Comparison of ENCODE assay signal across 8 cellular contexts in the genomic region with DNA sequence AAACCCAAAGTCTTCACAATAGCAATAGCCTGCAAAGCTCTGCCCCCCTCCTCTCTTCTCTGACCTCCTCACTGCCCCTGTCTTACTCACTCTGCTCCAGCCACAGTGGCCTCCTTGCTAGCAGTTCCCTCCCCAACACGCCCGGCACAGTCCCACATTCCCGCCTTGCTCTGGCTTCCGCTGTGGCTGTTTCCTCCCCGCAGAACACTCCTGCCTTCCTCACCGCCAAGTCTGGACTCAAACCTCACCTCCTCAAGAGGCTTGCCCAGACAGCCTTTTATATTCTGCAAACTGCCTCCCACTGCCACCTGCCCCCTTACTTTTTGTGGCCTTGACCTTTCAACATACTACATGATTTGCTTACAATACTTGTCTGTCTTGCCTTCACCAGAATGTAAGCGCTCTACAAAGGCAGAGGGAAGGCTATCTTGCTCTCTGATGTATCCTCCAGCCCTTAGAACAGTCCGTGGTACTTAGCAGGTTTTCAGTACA. TPM values are rescaled to one million over a fixed set of nuclear protein-coding genes. Genes with fewer than 3 reads are reported as not detected.
DNase-seq lines count a peak whose midpoint lies in the region; ATAC-seq and TF ChIP-seq lines count a peak whose summit lies in the region.

No MANE protein-coding gene starts in this region.

- H3F3A ChIP-seq in GM23248 (ENCODE audit: insufficient read depth) = peaks cover 7% of the 10 kb centered on the region; the same call in 1 of the 2 replicates
- H3F3A ChIP-seq in OCI-LY1 (ENCODE audit: insufficient read depth, low read length) = no peaks in the 10 kb centered on the region

- no peak for TF ChIP-seq CTCF in CD4-positive, alpha-beta T cell (IDR thresholded peaks at IDR 0.05)
- TF ChIP-seq CTCF in OCI-LY1 (IDR thresholded peaks at IDR 0.05; ENCODE audit: low read length) (no peak), left lung (IDR thresholded peaks at IDR 0.05) (no peak), testis (IDR thresholded peaks at IDR 0.05) (no peak)

- no peak for TF ChIP-seq POLR2A in testis (IDR thresholded peaks at IDR 0.05)

- intact Hi-C loops in CD4-positive, alpha-beta T cell (cut with DNase I, micrococcal nuclease) = loop anchor here in 1 of 2 experiments (1.0 kb wide), 1 partner anchor 16 kb away; the partner anchor contains the start of gene SCAMP2
- intact Hi-C loops in left lung (cut with DNase I) = no loop called here
- intact Hi-C loops in testis (cut with DNase I; ENCODE audit: low total_unique reads) = no loop called here

- H3K9me2 ChIP-seq in GM23248 (ENCODE audit: insufficient read depth) (no peaks in the 10 kb centered on the region), OCI-LY1 (ENCODE audit: low read depth, low read length) (no peaks in the 10 kb centered on the region)

- H3K36me3 Mint-ChIP-seq in CD4-positive, alpha-beta T cell (ENCODE audit: low read depth) = peaks cover 27% of the 10 kb centered on the region

- H3K9me3 Mint-ChIP-seq in CD4-positive, alpha-beta T cell = no peaks in the 10 kb centered on the region

- H2AFZ ChIP-seq in GM23248 (peak overlapping the region; percentile 95), OCI-LY1 (ENCODE audit: low read length) (peak overlapping the region; percentile 54; the same call in 1 of the 2 replicates)

- H3K79me2 ChIP-seq in GM23248 (ENCODE audit: insufficient read depth) (peaks cover 17% of the 10 kb centered on the region; the same call in 1 of the 2 replicates), OCI-LY1 (ENCODE audit: insufficient read depth, low read length) (no peaks in the 10 kb centered on the region)

- no peaks in the 10 kb centered on the region for H3K27me3 ChIP-seq in CD4-positive, alpha-beta T cell (ENCODE audit: control insufficient read depth, insufficient read depth, low read length)
- H3K27me3 ChIP-seq in GM23248 (replicated peaks; ENCODE audit: insufficient read depth) (no peaks in the 10 kb centered on the region), OCI-LY1 (ENCODE audit: insufficient read depth, low read length) (no peaks in the 10 kb centered on the region), left lung (no peaks in the 10 kb centered on the region), testis (no peaks in the 10 kb centered on the region)

- H3K4me3 ChIP-seq in GM23248 = peak overlapping the region; percentile 93
- H3K4me3 ChIP-seq in OCI-LY1 (ENCODE audit: low read depth, low read length, poor library complexity, severe bottlenecking) = peak overlapping the region; percentile 76
- peak overlapping the region; percentile 68 to 77 for H3K4me3 ChIP-seq in left lung
- peak overlapping the region; percentile 77 to 82 for H3K4me3 ChIP-seq in testis

- no peaks in the 10 kb centered on the region for H4K20me1 ChIP-seq in GM23248 (ENCODE audit: insufficient read depth)
- H4K20me1 ChIP-seq in OCI-LY1 (ENCODE audit: insufficient read depth, low read length) = no peaks in the 10 kb centered on the region

- H3K27ac ChIP-seq in CD4-positive, alpha-beta T cell (ENCODE audit: low read depth, low read length) = peak overlapping the region; percentile 71
- peak overlapping the region; percentile 3; the same call in 1 of the 2 replicates for H3K27ac ChIP-seq in GM23248
- H3K27ac ChIP-seq in OCI-LY1 (ENCODE audit: low read depth, low read length, poor library complexity, severe bottlenecking) = no peak overlapping the region
- H3K27ac ChIP-seq in left lung = peak overlapping the region in 1 of 2 donors; percentile 76
- peak overlapping the region; percentile 53 to 78 for H3K27ac ChIP-seq in testis

- ATAC-seq in CD4-positive, alpha-beta T cell (ENCODE audit: poor library complexity) = peak; percentile 19
- ATAC-seq in left lung = peak; percentile 62

- peaks cover 43% of the 10 kb centered on the region for H3K4me1 Mint-ChIP-seq in CD4-positive, alpha-beta T cell (ENCODE audit: low read depth)

- H3K9ac ChIP-seq in GM23248 = peak overlapping the region; percentile 90
- H3K9ac ChIP-seq in OCI-LY1 (ENCODE audit: low read length) = peak overlapping the region; percentile 81; the same call in 1 of the 2 replicates

- H3K36me3 ChIP-seq in GM23248 (ENCODE audit: low read depth) = no peaks in the 10 kb centered on the region
- H3K36me3 ChIP-seq in OCI-LY1 (ENCODE audit: insufficient read depth, low read length) = peaks cover 26% of the 10 kb centered on the region
- peaks cover 0 to 10% of the 10 kb centered on the region in 2 donors for H3K36me3 ChIP-seq in left lung
- H3K36me3 ChIP-seq in testis (ENCODE audit: low read depth, missing control alignments) = no peaks in the 10 kb centered on the region

- peak overlapping the region; percentile 82 for H3K4me2 ChIP-seq in GM23248 (ENCODE audit: unreplicated experiment)
- peak overlapping the region; percentile 93 for H3K4me2 ChIP-seq in OCI-LY1 (ENCODE audit: low read length)

- H3K27me3 Mint-ChIP-seq in CD4-positive, alpha-beta T cell = no peaks in the 10 kb centered on the region

- H3K4me3 Mint-ChIP-seq in CD4-positive, alpha-beta T cell = peak overlapping the region; percentile 88

- 7 to 9% methylated on average over 8 of the region's 8 CpGs for WGBS in GM23248 (ENCODE audit: low coverage in 1 of 2, low lambda C conversion rate in 2 of 2, missing lambda C conversion rate in 2 of 2), 2 experiments
- WGBS in testis, 2 donors = 2 to 3% methylated on average over 8 of the region's 8 CpGs

- peak overlapping the region; percentile 86 for H3K27ac Mint-ChIP-seq in CD4-positive, alpha-beta T cell

- H3K9me3 ChIP-seq in CD4-positive, alpha-beta T cell (ENCODE audit: control insufficient read depth, low read length) = no peaks in the 10 kb centered on the region
- H3K9me3 ChIP-seq in GM23248 (ENCODE audit: low read depth) (no peaks in the 10 kb centered on the region), OCI-LY1 (ENCODE audit: low read length) (no peaks in the 10 kb centered on the region), left lung (no peaks in the 10 kb centered on the region), testis (no peaks in the 10 kb centered on the region)

- CTCF ChIA-PET in CD4-positive, alpha-beta T cell (lab: Charles Lee) = interaction anchor here (1.2 to 1.7 kb wide), 3 partner anchors 12 to 16 kb away, joined by 3 to 8 read pairs (median 6); no protein-coding TSS in a partner anchor

- H3K4me1 ChIP-seq in GM23248 (ENCODE audit: insufficient read depth) (peaks cover 20% of the 10 kb centered on the region), OCI-LY1 (ENCODE audit: insufficient read depth, low read length, severe bottlenecking) (peaks cover 18% of the 10 kb centered on the region), left lung (peaks cover 0 to 24% of the 10 kb centered on the region in 2 donors), testis (peaks cover 10% of the 10 kb centered on the region)

- in situ Hi-C loops in GM23248 (cut with MboI) = no loop called here

- POLR2A ChIA-PET in CD4-positive, alpha-beta T cell (lab: Charles Lee) = interaction anchor here (1.0 to 2.1 kb wide), 10 partner anchors 10 to 101 kb away, joined by 3 to 15 read pairs (median 6); partner anchors contain the start of genes FAM219B, SCAMP2 and ULK3

- no peak for DNase-seq in CD4-positive, alpha-beta T cell
- DNase-seq in GM23248 (peak; percentile 60), cerebellar cortex (ENCODE audit: low spot score) (peak; percentile 71), left lung (peak; percentile 55 to 83), testis (peak; percentile 61), NCI-H446 treated with DMSO at 0.1 percent for 48 hours (lab: John Stamatoyannopoulos, UW) (no peak), cortex of kidney (lab: John Stamatoyannopoulos, UW) (no peak)

RNA-seq across cellular contexts. Expression of gene MPI, which starts 0.4 kb away (rescaled TPM):
- 10 to 100 TPM; 28.9 to 30.3 TPM for total RNA-seq in CD4-positive, alpha-beta T cell
- 79.0 and 85.2 TPM in 2 replicates for total RNA-seq in GM23248 (2014; rRNA removed; shearing (Covaris generic))
- polyA plus RNA-seq in GM23248 (2016; fragmentation: Nextera tagmentation; extraction: Ambion mirVana) (34.8 and 41.2 TPM in 2 replicates), testis (ENCODE audit: insufficient read depth, low read depth, low replicate concordance) (92.6 TPM)
- total RNA-seq in left lung (10 to 100 TPM; 27.8 to 30.7 TPM), testis (10 to 100 TPM; 65.4 to 78.1 TPM)

RNA-seq across cellular contexts. Expression of gene SCAMP2, which starts 16.3 kb away (rescaled TPM):
- total RNA-seq in CD4-positive, alpha-beta T cell = 10 to 100 TPM; 56.1 to 56.9 TPM
- 28.7 and 49.2 TPM in 2 replicates for total RNA-seq in GM23248 (2014; rRNA removed; shearing (Covaris generic))
- 83.0 and 86.2 TPM in 2 replicates for polyA plus RNA-seq in GM23248 (2016; fragmentation: Nextera tagmentation; extraction: Ambion mirVana)
- 100 to 1,000 TPM; 131 to 138 TPM for total RNA-seq in left lung
- total RNA-seq in testis = 100 to 1,000 TPM in 1 of 2 donors, 10 to 100 TPM in 1; 94.8 to 103 TPM
- 130 TPM for polyA plus RNA-seq in testis (ENCODE audit: insufficient read depth, low read depth, low replicate concordance)

RNA-seq across cellular contexts. Expression of gene FAM219B, which starts 17.2 kb away (rescaled TPM):
- 10 to 100 TPM; 21.5 to 26.8 TPM for total RNA-seq in CD4-positive, alpha-beta T cell
- total RNA-seq in GM23248 (2014; rRNA removed; shearing (Covaris generic)) = 64.1 and 78.6 TPM in 2 replicates
- polyA plus RNA-seq in GM23248 (2016; fragmentation: Nextera tagmentation; extraction: Ambion mirVana) (38.1 and 39.6 TPM in 2 replicates), testis (ENCODE audit: insufficient read depth, low read depth, low replicate concordance) (32.6 TPM)
- total RNA-seq in left lung (10 to 100 TPM; 66.0 to 84.7 TPM), testis (10 to 100 TPM; 40.2 to 40.6 TPM)

RNA-seq across cellular contexts. Expression of gene ULK3, which starts 46.5 kb away (rescaled TPM):
- 10 to 100 TPM; 37.8 to 38.9 TPM for total RNA-seq in CD4-positive, alpha-beta T cell
- 29.1 and 30.3 TPM in 2 replicates for total RNA-seq in GM23248 (2014; rRNA removed; shearing (Covaris generic))
- polyA plus RNA-seq in GM23248 (2016; fragmentation: Nextera tagmentation; extraction: Ambion mirVana) (14.0 and 14.6 TPM in 2 replicates), testis (ENCODE audit: insufficient read depth, low read depth, low replicate concordance) (27.0 TPM)
- total RNA-seq in left lung (10 to 100 TPM; 37.4 to 45.1 TPM), testis (10 to 100 TPM; 68.2 to 78.5 TPM)

RNA-seq across cellular contexts. Expression of gene COX5A, which starts 48.4 kb away (rescaled TPM):
- total RNA-seq in CD4-positive, alpha-beta T cell = 10 to 100 TPM; 40.7 to 44.2 TPM
- 48.2 and 65.3 TPM in 2 replicates for total RNA-seq in GM23248 (2014; rRNA removed; shearing (Covaris generic))
- 315 and 321 TPM in 2 replicates for polyA plus RNA-seq in GM23248 (2016; fragmentation: Nextera tagmentation; extraction: Ambion mirVana)
- total RNA-seq in left lung = 100 to 1,000 TPM; 170 TPM
- 100 to 1,000 TPM in 1 of 2 donors, 10 to 100 TPM in 1; 77.4 to 107 TPM for total RNA-seq in testis
- 426 TPM for polyA plus RNA-seq in testis (ENCODE audit: insufficient read depth, low read depth, low replicate concordance)

Comparison
In these comparisons a context has a peak if more than half of its experiments do, and no peak if none do; other contexts are left out.
1. DNase-seq: peak in GM23248 (single experiment), cerebellar cortex (single experiment), left lung (2 of 2) and testis (single experiment); none in CD4-positive, alpha-beta T cell (0 of 10), NCI-H446 treated with DMSO at 0.1 percent for 48 hours (single experiment) and cortex of kidney (single experiment).
2. Peak in every context shown above with its lines, with median percentiles within 50 percentile points of each other: H3K4me3 ChIP-seq.